ENCODE assay signal across 8 cellular contexts in genomic region chr1:32900956-32901822, GRCh38. TPM values are rescaled to one million over a fixed set of nuclear protein-coding genes. Genes with fewer than 3 reads are reported as not detected.
DNase-seq lines count a peak whose midpoint lies in the region; ATAC-seq lines count a peak whose summit lies in the region.

TSS of gene TMEM54 (minus strand) at chr1:32901389. CDS start at chr1:32901238, 151 bp downstream.

- CTCF ChIA-PET in activated naive CD4-positive, alpha-beta T cell treated with anti-CD3 and anti-CD28 coated beads for 36 hours (lab: Charles Lee), result interaction anchor here (0.6 to 1.1 kb wide), 2 partner anchors 9 to 170 kb away, joined by 3 read pairs; no protein-coding TSS in a partner anchor

- peaks cover 13% of the 10 kb centered on the region for H3K4me1 ChIP-seq in SJSA1 (replicated peaks)

- H3K27ac ChIP-seq in SJSA1, result no peak within 1 kb of the TSS

- H3K9me3 Mint-ChIP-seq in activated naive CD4-positive, alpha-beta T cell treated with anti-CD3 and anti-CD28 coated beads for 36 hours, result no peaks in the 10 kb centered on the region

- peak within 1 kb of the TSS; percentile 65 for H3K4me3 ChIP-seq in SJSA1

- H3K27me3 ChIP-seq in SJSA1 (replicated peaks), result 0 out of 2 replicates have a peak, but pooled peaks cover 3% of the 10 kb centered on the region

- H3K36me3 ChIP-seq in SJSA1, result peaks cover 3% of the 10 kb centered on the region; the same call in 1 of the 2 replicates

- H3K36me3 Mint-ChIP-seq in activated naive CD4-positive, alpha-beta T cell treated with anti-CD3 and anti-CD28 coated beads for 36 hours (ENCODE audit: low read depth), result no peaks in the 10 kb centered on the region

- no peak within 1 kb of the TSS for H3K27ac Mint-ChIP-seq in activated naive CD4-positive, alpha-beta T cell treated with anti-CD3 and anti-CD28 coated beads for 36 hours

- H3K4me3 Mint-ChIP-seq in activated naive CD4-positive, alpha-beta T cell treated with anti-CD3 and anti-CD28 coated beads for 36 hours, result peak within 1 kb of the TSS; percentile 67

- ATAC-seq in esophagus mucosa (peak; percentile 88), GM18519 (IDR thresholded peaks at IDR 0.05; ENCODE audit: low FRiP score, unreplicated experiment) (no peak), HG03196 (IDR thresholded peaks at IDR 0.05; ENCODE audit: unreplicated experiment) (no peak)

- no peaks in the 10 kb centered on the region; the same call in 1 of the 2 replicates for H3K9me3 ChIP-seq in SJSA1 (replicated peaks)

- intact Hi-C loops in activated naive CD4-positive, alpha-beta T cell treated with anti-CD3 and anti-CD28 coated beads for 36 hours (cut with micrococcal nuclease), result no loop called here

- H3K4me1 Mint-ChIP-seq in activated naive CD4-positive, alpha-beta T cell treated with anti-CD3 and anti-CD28 coated beads for 36 hours (ENCODE audit: low read depth), result peaks cover 6% of the 10 kb centered on the region

- peaks cover 37% of the 10 kb centered on the region for H3K27me3 Mint-ChIP-seq in activated naive CD4-positive, alpha-beta T cell treated with anti-CD3 and anti-CD28 coated beads for 36 hours (ENCODE audit: low read depth)

- no peak for DNase-seq in activated naive CD4-positive, alpha-beta T cell treated with anti-CD3 and anti-CD28 coated beads for 36 hours
- no peak for DNase-seq in activated naive CD4-positive, alpha-beta T cell treated with anti-CD3 and anti-CD28 coated beads, Interleukin-2, amount 50 U/mL, for 16 hours
- DNase-seq in SJSA1 (ENCODE audit: low read depth in 1 of 2, low spot score in 2 of 2), result no peak
- peak; percentile 34 for DNase-seq in myocyte (ENCODE audit: low read depth)
- DNase-seq in activated gamma-delta T cell (lab: John Stamatoyannopoulos, UW), result no peak

RNA-seq across cellular contexts. Expression of gene TMEM54, which starts in this region (rescaled TPM):
- total RNA-seq in activated naive CD4-positive, alpha-beta T cell treated with anti-CD3 and anti-CD28 coated beads for 36 hours, result 1 to 10 TPM in 1 of 2 experiments, under 1 TPM in 1; 0.84 to 1.0 TPM
- 61.2 and 68.6 TPM in 2 replicates for total RNA-seq in SJSA1 (2014; rRNA removed; shearing (Covaris generic))
- 127 TPM for total RNA-seq in esophagus mucosa
- 28.3 and 44.2 TPM in 2 replicates for total RNA-seq in myocyte
- polyA plus RNA-seq in myocyte (2012), result 45.5 TPM

Comparison
In these comparisons a context has a peak if more than half of its experiments do, and no peak if none do; other contexts are left out.
1. RNA of gene TMEM54 (total RNA-seq): 127 TPM in esophagus mucosa (single experiment), 61.2 to 68.6 TPM in SJSA1 and 28.3 to 44.2 TPM in myocyte; 0.84 to 1.0 TPM in activated naive CD4-positive, alpha-beta T cell treated with anti-CD3 and anti-CD28 coated beads for 36 hours; every median in the first group is over 10 times any median in the second.